ENCODE assay signal across 28 cellular contexts in the genomic region with DNA sequence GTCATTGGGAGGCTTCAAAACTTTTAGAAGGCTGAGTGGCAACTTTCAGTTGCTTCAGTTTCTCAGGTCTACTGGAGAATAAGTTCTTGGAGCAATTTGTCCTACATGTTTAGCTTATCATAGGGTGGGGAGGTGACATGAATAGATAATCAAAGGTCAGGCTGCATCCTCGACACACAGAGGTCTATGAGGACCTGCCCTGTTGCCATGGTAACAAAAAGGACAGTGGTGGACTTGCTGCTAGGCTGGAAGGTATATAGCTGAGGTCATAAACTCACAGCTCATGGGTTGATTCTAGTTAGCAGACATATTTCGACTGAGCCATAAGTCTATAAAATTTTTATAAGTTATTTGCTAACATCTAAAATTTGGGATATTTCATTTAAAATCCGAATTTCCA.
"Had no signal": no experiment of that assay in that cellular context is flagged by ENCODE, and none has a peak within 500 bp of the region (broad histone marks: within the 10 kb centered on the region; RNA-seq: fewer than 3 reads in every experiment).

No MANE protein-coding gene starts in this region.

- H3K4me3 ChIP-seq: ovary, psoas muscle, skin epidermis, smooth muscle cell, spleen, stomach, thoracic aorta, thyroid gland, tibial nerve, upper lobe of left lung, vagina had no signal

- H2AFZ ChIP-seq: parathyroid adenoma had no signal

- H3K79me2 ChIP-seq: parathyroid adenoma had no signal

- H3K27me3 ChIP-seq: ovary, spleen, stomach, thyroid gland, tibial nerve, upper lobe of left lung, vagina had no signal

- ATAC-seq: naive thymus-derived CD8-positive, alpha-beta T cell; natural killer cell treated with Interleukin-12 subunit alpha and Interleukin-12 subunit beta and Interleukin-15 and Interleukin-18, amount 100 ng/mL, for 72 hours; psoas muscle; right cardiac atrium; sciatic nerve; stimulated activated effector memory CD8-positive, alpha-beta T cell treated with anti-CD3 and anti-CD28 coated beads, Interleukin-12 subunit alpha, Interleukin-12 subunit beta, amount 100 ng/mL, for 72 hours; stimulated activated naive B cell treated with anti-CD40 and anti-IgM and Interleukin-4, amounts not matched to agents 10 μg/mL and 1 μg/mL and 100 μg/mL, for 72 hours had no signal

- DNase-seq: naive thymus-derived CD8-positive, alpha-beta T cell; nephron progenitor cell; occipital lobe; ovary; posterior cingulate gyrus; psoas muscle; right cardiac atrium; spleen; stimulated activated CD4-positive, alpha-beta T cell treated with anti-CD3 and anti-CD28 coated beads, Interleukin-15, amount 100 ng/mL, for 24 hours; stimulated activated CD4-positive, alpha-beta T cell treated with anti-CD3 and anti-CD28 coated beads, Interleukin-2, amount 100 ng/mL, for 24 hours; stimulated activated CD4-positive, alpha-beta T cell treated with anti-CD3 and anti-CD28 coated beads, Interleukin-2, amount 100 ng/mL, for 48 hours; stimulated activated CD4-positive, alpha-beta T cell treated with anti-CD3 and anti-CD28 coated beads, Interleukin-4, amount 100 ng/mL, for 24 hours; stimulated activated naive B cell treated with anti-CD40 and anti-IgM and Interleukin-4, amounts not matched to agents 10 μg/mL and 1 μg/mL and 100 μg/mL, for 72 hours; stimulated activated naive CD4-positive, alpha-beta T cell treated with Interleukin-2 at 50 U/mL for 16 hours; stomach; thyroid gland; trophoblast cell; upper lobe of left lung had no signal

- H3K36me3 ChIP-seq: ovary, thyroid gland, tibial nerve, vagina had no signal

- H3K27ac ChIP-seq: ovary, parathyroid adenoma, psoas muscle, skin epidermis, spleen, stomach, thoracic aorta, thyroid gland, tibial nerve, upper lobe of left lung, vagina had no signal

- H3K4me2 ChIP-seq: smooth muscle cell had no signal

- FAIRE-seq: urothelium cell line had no signal

- H3K9me3 ChIP-seq: ovary, psoas muscle, spleen, stomach, thoracic aorta, thyroid gland, tibial nerve, upper lobe of left lung, vagina had no signal

- H3K9ac ChIP-seq: parathyroid adenoma had no signal

- H3K4me1 ChIP-seq: parathyroid adenoma, vagina had no signal
